8 cellular contexts compared by ENCODE assay signal in genomic region chr16:66894948-66895696, GRCh38. TPM values are rescaled to one million over a fixed set of nuclear protein-coding genes. Genes with fewer than 3 reads are reported as not detected.
DNase-seq lines count a peak whose midpoint lies in the region; ATAC-seq and TF ChIP-seq lines count a peak whose summit lies in the region.

No MANE protein-coding gene starts in this region.

- H3K4me3 ChIP-seq in AG04449 (ENCODE audit: low read depth, low read length): no peak overlapping the region
- H3K4me3 ChIP-seq in GM12875 (ENCODE audit: low read depth, low read length): no peak overlapping the region
- no peak overlapping the region for H3K4me3 ChIP-seq in heart right ventricle

- ATAC-seq in heart right ventricle: peak; percentile 66 to 81 (median 78)
- ATAC-seq in GM19035 (IDR thresholded peaks at IDR 0.05; ENCODE audit: unreplicated experiment): no peak

- H3K27me3 ChIP-seq in heart right ventricle: no peaks in the 10 kb centered on the region

- TF ChIP-seq CTCF in AG04449 (IDR thresholded peaks at IDR 0.05; ENCODE audit: insufficient read depth, low read length, missing control alignments) (peak; percentile 89), GM12875 (IDR thresholded peaks at IDR 0.05; ENCODE audit: borderline replicate concordance, insufficient read depth, low read depth, low read length) (peak; percentile 92), heart right ventricle (IDR thresholded peaks at IDR 0.05) (peak; percentile 62 to 86 (median 83))

- no peak for DNase-seq in AG04449 (ENCODE audit: low read depth, low spot score)
- DNase-seq in LoVo (ENCODE audit: low spot score): peak; percentile 48
- peak; percentile 39 for DNase-seq in SKM-1 (lab: John Stamatoyannopoulos, UW; ENCODE audit: unreplicated experiment)
- peak; percentile 68 for DNase-seq in amniotic epithelial cell (ENCODE audit: low read depth)
- DNase-seq in heart right ventricle: peak; percentile 48 to 71
- peak; percentile 82 for DNase-seq in retina

- POLR2A ChIA-PET in AG04449 (lab: Yijun Ruan, JAX): interaction anchor here (1.1 to 1.2 kb wide), 2 partner anchors 34 to 40 kb away, joined by 3 to 4 read pairs; no protein-coding TSS in a partner anchor

- peak overlapping the region in 4 of 10 donors; percentile 29 to 61 (median 48) for H3K27ac ChIP-seq in heart right ventricle

- peaks cover 9 to 39% (median 22%) of the 10 kb centered on the region in 9 donors for H3K4me1 ChIP-seq in heart right ventricle

- H3K36me3 ChIP-seq in heart right ventricle: peaks cover 0 to 7% (median 0%) of the 10 kb centered on the region in 9 donors

- WGBS in heart right ventricle, 2 donors: 36 to 40% methylated on average over 11 of the region's 11 CpGs

- intact Hi-C loops in heart right ventricle (cut with DNase I): loop anchor here in 6 of 10 donors (2.0 to 10.0 kb wide), 4 partner anchors 37 to 60 kb away; partner anchors contain the start of gene CIAO2B (in 3 of the 6)

- CTCF ChIA-PET in AG04449 (lab: Yijun Ruan, JAX): interaction anchor here (0.6 to 24.6 kb wide), 42 partner anchors 9 to 390 kb away, joined by 3 to 350 read pairs (median 4); partner anchors contain the start of genes CDH16, CES3, CIAO2B and MATCAP1

- H3K9me3 ChIP-seq in heart right ventricle: no peaks in the 10 kb centered on the region

RNA-seq across cellular contexts. Expression of gene PDP2, which starts 14.8 kb away (rescaled TPM):
- total RNA-seq in heart right ventricle: 1 to 10 TPM; 2.9 to 5.7 (median 3.8) TPM
- polyA plus RNA-seq in heart right ventricle: 1 to 10 TPM; 1.2 to 1.4 TPM

RNA-seq across cellular contexts. Expression of gene CDH16, which starts 23.6 kb away (rescaled TPM):
- under 1 TPM in 3 of 10 donors, not detected in 7; 0.25 to 0.47 (median 0.47) TPM for total RNA-seq in heart right ventricle
- polyA plus RNA-seq in heart right ventricle: under 1 TPM; 0.15 to 0.59 TPM

RNA-seq across cellular contexts. Expression of gene RRAD, which starts 30.2 kb away (rescaled TPM):
- 1,000 to 10,000 TPM in 1 of 10 donors, 100 to 1,000 TPM in 5, 10 to 100 TPM in 4; 48.4 to 1,227 (median 105) TPM for total RNA-seq in heart right ventricle
- 100 to 1,000 TPM; 176 to 435 TPM for polyA plus RNA-seq in heart right ventricle

RNA-seq across cellular contexts. Expression of gene CIAO2B, which starts 39.1 kb away (rescaled TPM):
- total RNA-seq in heart right ventricle: 100 to 1,000 TPM; 103 to 196 (median 111) TPM
- polyA plus RNA-seq in heart right ventricle: 100 to 1,000 TPM; 189 to 743 TPM

RNA-seq across cellular contexts. Expression of gene CES2, which starts 40.2 kb away (rescaled TPM):
- total RNA-seq in heart right ventricle: 100 to 1,000 TPM in 3 of 10 donors, 10 to 100 TPM in 7; 56.1 to 194 (median 81.5) TPM
- polyA plus RNA-seq in heart right ventricle: 100 to 1,000 TPM in 1 of 2 donors, 10 to 100 TPM in 1; 25.1 to 145 TPM
